Comparison of ENCODE assay signal across 9 cellular contexts in genomic region chr16:24013733-24014645, GRCh38.
DNase-seq lines count a peak whose midpoint lies in the region; ATAC-seq and TF ChIP-seq lines count a peak whose summit lies in the region.
"Had no signal": no experiment of that assay in that cellular context is flagged by ENCODE, and none has a peak within 500 bp of the region (broad histone marks: within the 10 kb centered on the region; RNA-seq: fewer than 3 reads in every experiment).

No MANE protein-coding gene starts in this region.

- peak overlapping the region in 2 of 4 donors; percentile 43 to 67 for H3K27ac ChIP-seq in Peyer's patch
- H3K27ac ChIP-seq: C4-2B had no signal

- peaks cover 0 to 21% (median 12%) of the 10 kb centered on the region in 4 donors for H3K4me1 ChIP-seq in Peyer's patch

- no peak for TF ChIP-seq POLR2A in Peyer's patch (IDR thresholded peaks at IDR 0.05)

- no peaks in the 10 kb centered on the region for H3K27me3 ChIP-seq in Peyer's patch

- peak in 3 of 4 experiments; percentile 11 to 17 (median 16) for DNase-seq in activated CD4-positive, CD25-positive, alpha-beta regulatory T cell (lab: John Stamatoyannopoulos, UW)
- no peak for DNase-seq in activated CD4-positive, CD25-positive, alpha-beta regulatory T cell treated with anti-CD3 and anti-CD28 coated beads, Interleukin-2, amount 50 U/mL, for 72 hours
- peak; percentile 57 to 91 (median 91) for DNase-seq in Peyer's patch
- peak; percentile 79 for DNase-seq in activated effector memory CD4-positive, alpha-beta T cell treated with anti-CD3 and anti-CD28 coated beads, Interleukin-2, amount 50 U/mL, for 16 hours
- peak; percentile 70 for DNase-seq in stimulated activated CD4-positive, alpha-beta T cell treated with anti-CD3 and anti-CD28 coated beads, Interleukin-4, amount 100 ng/mL, for 24 hours
- no peak for DNase-seq in NCI-H2196 treated with DMSO at 0.1 percent for 48 hours (lab: John Stamatoyannopoulos, UW; ENCODE audit: unreplicated experiment)
- DNase-seq in islet precursor cell: no peak

- ATAC-seq in HG03064 (IDR thresholded peaks at IDR 0.05; ENCODE audit: low read depth, unreplicated experiment): peak; percentile 90

- H3K9me3 ChIP-seq in Peyer's patch: no peaks in the 10 kb centered on the region

- TF ChIP-seq CTCF in Peyer's patch (IDR thresholded peaks at IDR 0.05): no peak

- H3K36me3 ChIP-seq in Peyer's patch: no peaks in the 10 kb centered on the region

- no peak overlapping the region for H3K4me3 ChIP-seq in Peyer's patch

Comparison
In these comparisons a context has a peak if more than half of its experiments do, and no peak if none do; other contexts are left out.
1. DNase-seq: peak in activated CD4-positive, CD25-positive, alpha-beta regulatory T cell (3 of 4), Peyer's patch (3 of 3), activated effector memory CD4-positive, alpha-beta T cell treated with anti-CD3 and anti-CD28 coated beads, Interleukin-2, amount 50 U/mL, for 16 hours (single experiment) and stimulated activated CD4-positive, alpha-beta T cell treated with anti-CD3 and anti-CD28 coated beads, Interleukin-4, amount 100 ng/mL, for 24 hours (single experiment); none in activated CD4-positive, CD25-positive, alpha-beta regulatory T cell treated with anti-CD3 and anti-CD28 coated beads, Interleukin-2, amount 50 U/mL, for 72 hours (single experiment), NCI-H2196 treated with DMSO at 0.1 percent for 48 hours (single experiment) and islet precursor cell (single experiment).